ENCODE assay signal across 22 cellular contexts in genomic region chr6:90637321-90637720, GRCh38.
"Had no signal": no experiment of that assay in that cellular context is flagged by ENCODE, and none has a peak within 500 bp of the region (broad histone marks: within the 10 kb centered on the region; RNA-seq: fewer than 3 reads in every experiment).

No MANE protein-coding gene starts in this region.

- H3K27ac ChIP-seq: coronary artery, epithelial cell of prostate, esophagus muscularis mucosa, foreskin keratinocyte, gastrocnemius medialis, heart right ventricle, left lung, lower lobe of right lung had no signal

- H3K4me1 Mint-ChIP-seq: naive B cell; naive thymus-derived CD8-positive, alpha-beta T cell had no signal

- H3K36me3 ChIP-seq: esophagus muscularis mucosa, gastrocnemius medialis, heart right ventricle, left lung, lower lobe of right lung had no signal

- H3K27me3 Mint-ChIP-seq: dendritic cell treated with granulocyte-macrophage colony-stimulating factor and Interleukin-4, amounts not matched to agents 40 ng/mL and 50 ng/mL, for 4 days had no signal

- H3K4me3 ChIP-seq: coronary artery, esophagus muscularis mucosa, gastrocnemius medialis, heart right ventricle, left lung, lower lobe of right lung, mucosa of descending colon had no signal

- H3K4me3 Mint-ChIP-seq: dendritic cell treated with granulocyte-macrophage colony-stimulating factor and Interleukin-4, amounts not matched to agents 40 ng/mL and 50 ng/mL, for 4 days; effector memory CD8-positive, alpha-beta T cell; endodermal cell; mesothelial cell of epicardium; naive B cell; naive thymus-derived CD8-positive, alpha-beta T cell had no signal

- H3K27ac Mint-ChIP-seq: dendritic cell treated with granulocyte-macrophage colony-stimulating factor and Interleukin-4, amounts not matched to agents 40 ng/mL and 50 ng/mL, for 4 days; effector memory CD8-positive, alpha-beta T cell; endodermal cell; mesothelial cell of epicardium; naive B cell had no signal

- H3K36me3 Mint-ChIP-seq: mesothelial cell of epicardium had no signal

- H3K27me3 ChIP-seq: esophagus muscularis mucosa, foreskin keratinocyte, gastrocnemius medialis had no signal

- DNase-seq: effector CD8-positive, alpha-beta T cell; effector memory CD8-positive, alpha-beta T cell; endodermal cell; foreskin keratinocyte; gastrocnemius medialis; glutamatergic neuron; head of caudate nucleus; heart right ventricle; hippocampal formation; left cardiac atrium; left lung; left ventricle myocardium superior; lower lobe of right lung; mesenchymal stem cell; mucosa of descending colon; naive B cell; naive thymus-derived CD8-positive, alpha-beta T cell had no signal

- H3K4me1 ChIP-seq: esophagus muscularis mucosa, foreskin keratinocyte, gastrocnemius medialis, heart right ventricle, left lung, lower lobe of right lung had no signal

- ATAC-seq: effector memory CD8-positive, alpha-beta T cell; foreskin keratinocyte; gastrocnemius medialis; heart right ventricle; left cardiac atrium; left lung; left ventricle myocardium superior; lower lobe of right lung; mucosa of descending colon; naive thymus-derived CD8-positive, alpha-beta T cell had no signal
